26 cellular contexts compared by ENCODE assay signal in the genomic region with DNA sequence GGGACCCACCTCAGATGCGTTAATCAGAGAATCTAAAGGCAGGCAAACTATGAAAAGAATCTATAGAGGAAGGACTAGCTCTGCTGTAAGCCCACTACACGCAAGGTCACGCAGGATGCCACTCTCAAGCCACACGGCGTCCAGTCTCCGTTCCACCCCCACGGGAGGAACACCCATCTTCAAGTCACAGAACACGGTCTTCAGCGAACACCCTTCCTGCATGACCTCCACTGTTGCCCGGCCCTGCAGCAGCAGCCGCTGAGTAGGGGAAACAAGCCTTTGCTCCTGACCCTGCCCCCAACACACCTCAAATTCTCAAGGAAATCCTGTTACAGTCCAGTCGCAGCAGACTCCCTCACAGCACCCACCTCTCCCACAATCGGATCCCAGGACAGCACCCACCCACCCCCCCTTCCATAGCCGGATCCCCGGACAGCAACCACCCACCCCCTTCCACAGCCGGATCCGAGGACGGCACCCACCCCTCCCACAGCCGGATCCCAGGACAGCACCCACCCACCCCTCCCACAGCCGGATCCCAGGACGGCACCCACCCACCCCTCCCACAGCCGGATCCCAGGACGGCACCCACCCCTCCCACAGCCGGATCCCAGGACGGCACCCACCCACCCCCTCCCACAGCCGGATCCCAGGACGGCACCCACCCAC.
"Had no signal": no experiment of that assay in that cellular context is flagged by ENCODE, and none has a peak within 500 bp of the region (broad histone marks: within the 10 kb centered on the region; RNA-seq: fewer than 3 reads in every experiment).

No MANE protein-coding gene starts in this region.

- H3K4me3 Mint-ChIP-seq: activated CD4-positive, alpha-beta T cell treated with anti-CD3 and anti-CD28 coated beads for 36 hours; activated T-cell treated with anti-CD3 and anti-CD28 coated beads, Interleukin-2, amount 50 U/mL, for 24 hours; activated T-helper 17 cell treated with anti-CD3 and anti-CD28 coated beads, Interleukin-2, amount 50 U/mL, for 72 hours; natural killer cell; stimulated activated naive B cell treated with anti-CD40 and anti-IgM and Interleukin-4, amounts not matched to agents 10 μg/mL and 1 μg/mL and 100 μg/mL, for 72 hours had no signal

- H3K36me3 Mint-ChIP-seq: activated naive CD4-positive, alpha-beta T cell treated with anti-CD3 and anti-CD28 coated beads, Interleukin-2, amount 50 U/mL, for 72 hours; natural killer cell; stimulated activated naive B cell treated with anti-CD40 and anti-IgM and Interleukin-4, amounts not matched to agents 10 μg/mL and 1 μg/mL and 100 μg/mL, for 72 hours had no signal

- H3K4me1 ChIP-seq: adrenal gland, breast epithelium, colonic mucosa, prostate gland had no signal

- H3K9me3 ChIP-seq: adrenal gland, ascending aorta, breast epithelium, colonic mucosa, heart left ventricle, lower lobe of right lung, prostate gland, transverse colon, vagina had no signal

- H3K27me3 Mint-ChIP-seq: activated CD4-positive, alpha-beta T cell treated with anti-CD3 and anti-CD28 coated beads for 36 hours had no signal

- DNase-seq: activated CD4-positive, alpha-beta T cell treated with anti-CD3 and anti-CD28 coated beads for 36 hours; activated CD4-positive, alpha-beta T cell treated with anti-CD3 and anti-CD28 coated beads, Interleukin-2, amount 50 U/mL, for 4 hours; activated CD8-positive, alpha-beta memory T cell treated with anti-CD3 and anti-CD28 coated beads for 24 hours; activated CD8-positive, alpha-beta memory T cell treated with anti-CD3 and anti-CD28 coated beads, Interleukin-2, amount 50 U/mL, for 4 hours; activated T-cell treated with anti-CD3 and anti-CD28 coated beads, Interleukin-2, amount 50 U/mL, for 24 hours; colonic mucosa; heart left ventricle; islet precursor cell; left cardiac atrium; lower lobe of right lung; midbrain; natural killer cell; occipital lobe; stimulated activated CD4-positive, alpha-beta T cell treated with anti-CD3 and anti-CD28 coated beads, Interleukin-2, amount 100 ng/mL, for 48 hours; stimulated activated CD8-positive, alpha-beta memory T cell treated with anti-CD3 and anti-CD28 coated beads, Interleukin-4, amount 100 ng/mL, for 48 hours; stimulated activated naive B cell treated with anti-CD40 and anti-IgM and Interleukin-4, amounts not matched to agents 10 μg/mL and 1 μg/mL and 100 μg/mL, for 72 hours; T-helper 1 cell; transverse colon had no signal

- H3K4me1 Mint-ChIP-seq: activated T-helper 17 cell treated with anti-CD3 and anti-CD28 coated beads, Interleukin-2, amount 50 U/mL, for 72 hours had no signal

- H3K9me3 Mint-ChIP-seq: activated naive CD4-positive, alpha-beta T cell treated with anti-CD3 and anti-CD28 coated beads, Interleukin-2, amount 50 U/mL, for 72 hours; activated T-cell treated with anti-CD3 and anti-CD28 coated beads, Interleukin-2, amount 50 U/mL, for 24 hours; activated T-helper 17 cell treated with anti-CD3 and anti-CD28 coated beads, Interleukin-2, amount 50 U/mL, for 72 hours; natural killer cell had no signal

- H3K27ac Mint-ChIP-seq: activated CD4-positive, alpha-beta T cell treated with anti-CD3 and anti-CD28 coated beads for 36 hours; activated T-cell treated with anti-CD3 and anti-CD28 coated beads, Interleukin-2, amount 50 U/mL, for 24 hours; activated T-helper 17 cell treated with anti-CD3 and anti-CD28 coated beads, Interleukin-2, amount 50 U/mL, for 72 hours; natural killer cell; stimulated activated naive B cell treated with anti-CD40 and anti-IgM and Interleukin-4, amounts not matched to agents 10 μg/mL and 1 μg/mL and 100 μg/mL, for 72 hours had no signal

- H3K27me3 ChIP-seq: adrenal gland, ascending aorta, breast epithelium, colonic mucosa, heart left ventricle, transverse colon, vagina had no signal

- H3K27ac ChIP-seq: adrenal gland, ascending aorta, breast epithelium, colonic mucosa, epithelial cell of prostate, lower lobe of right lung, prostate gland, transverse colon, vagina had no signal
